In the genomic region with DNA sequence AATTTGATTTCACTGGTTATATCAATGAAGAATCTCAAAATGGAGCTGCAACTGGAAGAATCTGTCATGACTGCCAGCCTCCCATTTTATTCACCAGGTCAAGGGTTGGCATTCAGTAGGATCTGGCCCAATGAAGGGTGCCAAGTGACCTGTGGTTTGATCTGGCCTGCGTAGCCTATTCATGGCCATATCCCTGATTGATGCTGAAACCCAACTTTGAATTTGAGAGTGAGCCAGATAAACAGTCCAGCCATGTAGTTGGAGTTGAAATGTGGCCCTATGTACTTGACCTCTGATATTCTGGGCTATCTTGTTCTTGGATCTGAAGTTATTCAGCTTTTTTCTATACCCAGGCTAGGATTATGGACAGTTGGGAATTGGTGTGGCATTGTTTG, we compare ENCODE assay signal across 9 cellular contexts. TPM values are rescaled to one million over a fixed set of nuclear protein-coding genes. Genes with fewer than 3 reads are reported as not detected.
A peak's percentile ranks its signal among the peaks of the same experiment; 100 is the strongest.
DNase-seq lines count a peak whose midpoint lies in the region; ATAC-seq, FAIRE-seq and TF ChIP-seq lines count a peak whose summit lies in the region.
"Had no signal": no experiment of that assay in that cellular context is flagged by ENCODE, and none has a peak within 500 bp of the region (broad histone marks: within the 10 kb centered on the region; RNA-seq: fewer than 3 reads in every experiment).

No MANE protein-coding gene starts in this region.

- CTCF ChIA-PET in HepG2 (lab: Yijun Ruan, JAX; ENCODE audit: low intra/inter-chr PET ratio, low total read pairs) = no interaction called here

- peak overlapping the region; percentile 98 for H3K4me3 ChIP-seq in astrocyte (ENCODE audit: insufficient read depth, low read depth, low read length)
- peak overlapping the region; percentile 92 to 100 (median 99) for H3K4me3 ChIP-seq in HepG2 (replicated peaks in 1 of 3; ENCODE audit: insufficient read depth in 1 of 3, low read depth in 2 of 3, low read length in 3 of 3)
- H3K4me3 ChIP-seq in transverse colon = peak overlapping the region in 3 of 4 donors; percentile 69 to 91 (median 79)

- peaks cover 66% of the 10 kb centered on the region for H3K4me1 Mint-ChIP-seq in activated T-cell treated with anti-CD3 and anti-CD28 coated beads, Interleukin-2, amount 50 U/mL, for 72 hours (ENCODE audit: low read depth)
- peaks cover 28% of the 10 kb centered on the region for H3K4me1 Mint-ChIP-seq in astrocyte (ENCODE audit: low read depth, unreplicated experiment)

- BruUV-seq in HepG2 (replicated peaks; lab: Mats Ljungman, UMichigan) = no TSS peak

- H3K9me3 Mint-ChIP-seq in activated T-cell treated with anti-CD3 and anti-CD28 coated beads, Interleukin-2, amount 50 U/mL, for 72 hours = no peaks in the 10 kb centered on the region
- H3K9me3 Mint-ChIP-seq in astrocyte (ENCODE audit: unreplicated experiment) = no peaks in the 10 kb centered on the region

- TF ChIP-seq EP300 in HepG2 (IDR thresholded peaks at IDR 0.05; ENCODE audit: low read depth in 2 of 2, low read length in 2 of 2) = no peak
- TF ChIP-seq EP300 in HepG2 (CRISPR knock-in tag; IDR thresholded peaks at IDR 0.05; ENCODE audit: borderline replicate concordance) = no peak
- TF ChIP-seq EP300 in transverse colon (IDR thresholded peaks at IDR 0.05; ENCODE audit: low read depth) = no peak

- peak overlapping the region; percentile 100 for H3K9ac ChIP-seq in astrocyte (ENCODE audit: low read length)
- peak overlapping the region; percentile 100 for H3K9ac ChIP-seq in HepG2 (ENCODE audit: insufficient read depth, low read depth, low read length)

- TF ChIP-seq RAD21 in HepG2 (CRISPR knock-in tag; IDR thresholded peaks at IDR 0.05) = no peak

- H3K4me3 Mint-ChIP-seq in activated T-cell treated with anti-CD3 and anti-CD28 coated beads, Interleukin-2, amount 50 U/mL, for 72 hours = peak overlapping the region; percentile 98 to 99
- peak overlapping the region; percentile 98 for H3K4me3 Mint-ChIP-seq in astrocyte (ENCODE audit: unreplicated experiment)

- peaks cover 41% of the 10 kb centered on the region for H4K20me1 ChIP-seq in astrocyte (ENCODE audit: insufficient read depth, low read length)
- peaks cover 44% of the 10 kb centered on the region for H4K20me1 ChIP-seq in HepG2 (ENCODE audit: insufficient read depth, low read length)

- no peak overlapping the region for H3K27ac ChIP-seq in astrocyte (ENCODE audit: low read depth, low read length)
- H3K27ac ChIP-seq in HepG2 (ENCODE audit: extremely low read length, insufficient read depth, low read length) = peak overlapping the region; percentile 98
- H3K27ac ChIP-seq in transverse colon = peak overlapping the region; percentile 93 to 97 (median 95)

- H2AFZ ChIP-seq in astrocyte (ENCODE audit: low read depth, low read length) = no peak overlapping the region
- H2AFZ ChIP-seq in HepG2 (ENCODE audit: low read length) = no peak overlapping the region

- POLR2A ChIA-PET in HepG2 (lab: Yijun Ruan, JAX) = no interaction called here

- peak overlapping the region; percentile 10 for H3K27ac Mint-ChIP-seq in activated T-cell treated with anti-CD3 and anti-CD28 coated beads, Interleukin-2, amount 50 U/mL, for 72 hours
- peak overlapping the region; percentile 93 for H3K27ac Mint-ChIP-seq in astrocyte (ENCODE audit: unreplicated experiment)

- 29% methylated on average over 1 of the region's 1 CpG for WGBS in HepG2 (ENCODE audit: low lambda C conversion rate)
- WGBS in transverse colon (ENCODE audit: low coverage in 1 of 2), 2 donors = 71% methylated on average over 1 of the region's 1 CpG

- H3K36me3 ChIP-seq in astrocyte (ENCODE audit: insufficient read depth, low read length) (no peaks in the 10 kb centered on the region), HepG2 (replicated peaks in 1 of 2; ENCODE audit: control insufficient read depth in 1 of 2, insufficient read depth in 2 of 2, low read length in 2 of 2) (no peaks in the 10 kb centered on the region), transverse colon (peaks cover 0 to 8% (median 0%) of the 10 kb centered on the region in 4 donors)

- no peaks in the 10 kb centered on the region for H3K9me3 ChIP-seq in astrocyte (ENCODE audit: insufficient read depth, low read depth, low read length)
- H3K9me3 ChIP-seq in HepG2 (ENCODE audit: low read length) = no peaks in the 10 kb centered on the region
- no peaks in the 10 kb centered on the region for H3K9me3 ChIP-seq in transverse colon

- H3K4me2 ChIP-seq in astrocyte (ENCODE audit: low read length) (peak overlapping the region; percentile 92), HepG2 (ENCODE audit: low read depth, low read length) (peak overlapping the region; percentile 96)

- intact Hi-C loops in HepG2 (cut with micrococcal nuclease; ENCODE audit: unreplicated experiment) (loop anchor here (5.0 kb wide), 1 partner anchor 262 kb away; no protein-coding TSS in a partner anchor), transverse colon (cut with DNase I; ENCODE audit: low total_unique reads) (no loop called here), posterior vena cava (cut with DNase I) (loop anchor here in 1 of 2 donors (5.0 kb wide), 1 partner anchor 222 kb away; no protein-coding TSS in a partner anchor)

- FAIRE-seq in astrocyte (lab: Jason Lieb, UNC) (no peak), HepG2 (lab: Jason Lieb, UNC) (no peak)
- FAIRE-seq: colon had no signal

- DNase-seq in activated T-cell treated with anti-CD3 and anti-CD28 coated beads, Interleukin-2, amount 50 U/mL, for 72 hours = no peak
- DNase-seq in activated T-cell treated with anti-CD3 and anti-CD28 coated beads, Interleukin-2, amount 50 U/mL, for 48 hours = no peak
- no peak for DNase-seq in astrocyte (ENCODE audit: low read depth)
- no peak for DNase-seq in HepG2 (ENCODE audit: low spot score)
- no peak for DNase-seq in transverse colon
- no peak for DNase-seq in cerebellar nuclear complex (lab: John Stamatoyannopoulos, UW)
- no peak for DNase-seq in posterior vena cava (ENCODE audit: low spot score)

- TF ChIP-seq CTCF in astrocyte (IDR thresholded peaks at IDR 0.05; ENCODE audit: insufficient read depth, low read depth, low read length) (no peak), HepG2 (CRISPR knock-in tag; IDR thresholded peaks at IDR 0.05) (no peak), transverse colon (IDR thresholded peaks at IDR 0.05) (no peak)

- no peak for TF ChIP-seq POLR2A in HepG2 (IDR thresholded peaks at IDR 0.05; ENCODE audit: insufficient read depth in 1 of 2, low read depth in 2 of 2, low read length in 2 of 2)
- TF ChIP-seq POLR2A in transverse colon (IDR thresholded peaks at IDR 0.05) = no peak

- H3K36me3 Mint-ChIP-seq in activated T-cell treated with anti-CD3 and anti-CD28 coated beads, Interleukin-2, amount 50 U/mL, for 72 hours (ENCODE audit: insufficient read depth in 2 of 2) = peaks cover 4 to 16% of the 10 kb centered on the region in 2 donors
- H3K36me3 Mint-ChIP-seq in astrocyte (ENCODE audit: low read depth, unreplicated experiment) = no peaks in the 10 kb centered on the region

- in situ Hi-C loops in HepG2 (cut with HindIII; ENCODE audit: extremely low pct_ligation_motif_present, low pct_unique_long_range_greater_than_20kb) (no loop called here), transverse colon (cut with MboI; ENCODE audit: low pct_ligation_motif_present in 1 of 4, low pct_unique_long_range_greater_than_20kb in 1 of 4, low sequenced_read_pairs in 3 of 4) (no loop called here)

- ATAC-seq in activated T-cell treated with anti-CD3 and anti-CD28 coated beads, Interleukin-2, amount 50 U/mL, for 72 hours (replicated peaks in 1 of 2) = no peak
- ATAC-seq in HepG2 (no peak), HG03280 (IDR thresholded peaks at IDR 0.05; ENCODE audit: unreplicated experiment) (no peak)

- peaks cover 12% of the 10 kb centered on the region for H3K4me1 ChIP-seq in astrocyte (ENCODE audit: insufficient read depth, low read length)
- H3K4me1 ChIP-seq in HepG2 (ENCODE audit: insufficient read depth, low read length) = peaks cover 58% of the 10 kb centered on the region
- H3K4me1 ChIP-seq in transverse colon = peaks cover 16 to 54% (median 33%) of the 10 kb centered on the region in 4 donors

- H3K27me3 Mint-ChIP-seq in activated T-cell treated with anti-CD3 and anti-CD28 coated beads, Interleukin-2, amount 50 U/mL, for 72 hours (ENCODE audit: low read depth) = no peaks in the 10 kb centered on the region
- no peaks in the 10 kb centered on the region for H3K27me3 Mint-ChIP-seq in astrocyte (ENCODE audit: low read depth, unreplicated experiment)

- H3K79me2 ChIP-seq in astrocyte (ENCODE audit: insufficient read depth, low read length) (peaks cover 70% of the 10 kb centered on the region), HepG2 (ENCODE audit: insufficient read depth, low read length) (peaks cover 66% of the 10 kb centered on the region)

- H3K27me3 ChIP-seq in astrocyte (ENCODE audit: insufficient read depth, low read length) (no peaks in the 10 kb centered on the region), HepG2 (ENCODE audit: control insufficient read depth in 1 of 2, insufficient read depth in 2 of 2, low read length in 2 of 2) (no peaks in the 10 kb centered on the region; a peak in 1 of 5 replicates), transverse colon (no peaks in the 10 kb centered on the region)

RNA-seq across cellular contexts. Expression of gene MKLN1, which starts 1.5 kb away (rescaled TPM):
- 10 to 100 TPM; 44.9 to 49.6 TPM for total RNA-seq in activated T-cell treated with anti-CD3 and anti-CD28 coated beads, Interleukin-2, amount 50 U/mL, for 72 hours
- total RNA-seq in astrocyte = 48.0 and 50.3 TPM in 2 replicates
- total RNA-seq in HepG2 (2016; rRNA removed; fragmentation: Illumina TruSeq; extraction: Trizol) = 43.5 and 75.4 TPM in 2 replicates
- total RNA-seq in HepG2 (2016; cell fraction: cytosol; rRNA removed; fragmentation: Illumina TruSeq; extraction: Trizol; ENCODE audit: low read depth) = 196 and 227 TPM in 2 replicates
- total RNA-seq in HepG2 (2016; cell fraction: insoluble cytoplasmic fraction; rRNA removed; fragmentation: Illumina TruSeq; extraction: Trizol) = 44.4 and 68.0 TPM in 2 replicates
- total RNA-seq in HepG2 (2016; cell fraction: membrane; rRNA removed; fragmentation: Illumina TruSeq; extraction: Trizol) = 54.9 and 65.8 TPM in 2 replicates
- total RNA-seq in HepG2 (2016; cell fraction: nucleus; rRNA removed; fragmentation: Illumina TruSeq; extraction: Trizol) = 58.0 and 68.3 TPM in 2 replicates
- polyA plus RNA-seq in HepG2 (2011; rRNA removed) = 32.3 and 33.6 TPM in 2 replicates
- 14.1 and 18.4 TPM in 2 replicates for polyA plus RNA-seq in HepG2 (2011; cell fraction: cytosol; rRNA removed)
- polyA plus RNA-seq in HepG2 (2011; cell fraction: nucleus; rRNA removed) = 25.8 and 30.7 TPM in 2 replicates
- polyA plus RNA-seq in HepG2 (2012) = 21.2 and 22.6 TPM in 2 replicates
- polyA plus RNA-seq in HepG2 (2016; cell fraction: cytosol; fragmentation: Illumina TruSeq; extraction: Trizol; ENCODE audit: low read depth) = 3.1 and 4.1 TPM in 2 replicates
- polyA plus RNA-seq in HepG2 (2016; cell fraction: insoluble cytoplasmic fraction; fragmentation: Illumina TruSeq; extraction: Trizol; ENCODE audit: low read depth) = 37.1 and 39.7 TPM in 2 replicates
- 7.0 and 7.1 TPM in 2 replicates for polyA plus RNA-seq in HepG2 (2016; cell fraction: membrane; fragmentation: Illumina TruSeq; extraction: Trizol; ENCODE audit: low read depth)
- 28.0 and 32.6 TPM in 2 replicates for polyA plus RNA-seq in HepG2 (2016; cell fraction: nucleus; fragmentation: Illumina TruSeq; extraction: Trizol; ENCODE audit: insufficient read depth, low read depth)
- 115 and 131 TPM in 2 replicates for polyA minus RNA-seq in HepG2 (2011; rRNA and poly(A)+ RNA removed; ENCODE audit: low replicate concordance)
- polyA minus RNA-seq in HepG2 (2011; cell fraction: cytosol; rRNA and poly(A)+ RNA removed) = 49.2 and 66.9 TPM in 2 replicates
- polyA minus RNA-seq in HepG2 (2011; cell fraction: nucleus; rRNA and poly(A)+ RNA removed) = 192 and 216 TPM in 2 replicates
- total RNA-seq in transverse colon = 10 to 100 TPM; 30.7 to 87.0 (median 48.6) TPM
- 10 to 100 TPM; 72.5 to 75.6 TPM for total RNA-seq in posterior vena cava
